8 cellular contexts compared by ENCODE assay signal in genomic region chr1:176559474-176560390, GRCh38.
DNase-seq lines count a peak whose midpoint lies in the region; ATAC-seq and TF ChIP-seq lines count a peak whose summit lies in the region.

No MANE protein-coding gene starts in this region.

- no peaks in the 10 kb centered on the region for H3K36me3 Mint-ChIP-seq in brain

- peaks cover 18% of the 10 kb centered on the region for H3K4me1 Mint-ChIP-seq in brain
- no peaks in the 10 kb centered on the region for H3K4me1 Mint-ChIP-seq in stimulated activated naive CD8-positive, alpha-beta T cell treated with anti-CD3 and anti-CD28 coated beads, Interleukin-15, amount 100 ng/mL, for 72 hours

- TF ChIP-seq CTCF in brain (conservative IDR thresholded peaks at IDR 0.05): peak; percentile 94 to 96

- peak overlapping the region in 3 of 5 experiments; percentile 41 to 51 (median 42) for H3K4me3 Mint-ChIP-seq in brain
- H3K4me3 Mint-ChIP-seq in stimulated activated naive CD8-positive, alpha-beta T cell treated with anti-CD3 and anti-CD28 coated beads, Interleukin-15, amount 100 ng/mL, for 72 hours: no peak overlapping the region

- no peaks in the 10 kb centered on the region for H3K9me3 Mint-ChIP-seq in brain
- no peaks in the 10 kb centered on the region for H3K9me3 Mint-ChIP-seq in stimulated activated naive CD8-positive, alpha-beta T cell treated with anti-CD3 and anti-CD28 coated beads, Interleukin-15, amount 100 ng/mL, for 72 hours

- H3K27ac Mint-ChIP-seq in brain: peak overlapping the region in 4 of 5 experiments; percentile 7 to 72 (median 39)
- no peak overlapping the region for H3K27ac Mint-ChIP-seq in stimulated activated naive CD8-positive, alpha-beta T cell treated with anti-CD3 and anti-CD28 coated beads, Interleukin-15, amount 100 ng/mL, for 72 hours

- H3K27me3 Mint-ChIP-seq in brain: peaks cover 4% of the 10 kb centered on the region
- peaks cover 18% of the 10 kb centered on the region for H3K27me3 Mint-ChIP-seq in stimulated activated naive CD8-positive, alpha-beta T cell treated with anti-CD3 and anti-CD28 coated beads, Interleukin-15, amount 100 ng/mL, for 72 hours

- ATAC-seq in GM19025 (IDR thresholded peaks at IDR 0.05; ENCODE audit: low read depth, unreplicated experiment): peak; percentile 59
- ATAC-seq in HG03460 (IDR thresholded peaks at IDR 0.05; ENCODE audit: unreplicated experiment): peak; percentile 73
- ATAC-seq in stimulated activated naive CD8-positive, alpha-beta T cell treated with anti-CD3 and anti-CD28 coated beads, Interleukin-15, amount 100 ng/mL, for 72 hours: peak; percentile 59

- DNase-seq in DMS114 treated with DMSO at 0.1 percent for 48 hours (lab: John Stamatoyannopoulos, UW; ENCODE audit: unreplicated experiment) (peak; percentile 51), NCI-H82 treated with DMSO at 0.1 percent for 48 hours (lab: John Stamatoyannopoulos, UW; ENCODE audit: unreplicated experiment) (peak; percentile 68), iPS-NIHi7 (ENCODE audit: extremely low spot score) (peak; percentile 86)
- DNase-seq in stimulated activated naive CD8-positive, alpha-beta T cell treated with anti-CD3 and anti-CD28 coated beads, Interleukin-15, amount 100 ng/mL, for 72 hours: peak; percentile 15 to 19
- DNase-seq in activated CD4-positive, CD25-positive, alpha-beta regulatory T cell (lab: John Stamatoyannopoulos, UW): no peak

Comparison
In these comparisons a context has a peak if more than half of its experiments do, and no peak if none do; other contexts are left out.
1. DNase-seq: peak in DMS114 treated with DMSO at 0.1 percent for 48 hours (single experiment), NCI-H82 treated with DMSO at 0.1 percent for 48 hours (single experiment), iPS-NIHi7 (single experiment) and stimulated activated naive CD8-positive, alpha-beta T cell treated with anti-CD3 and anti-CD28 coated beads, Interleukin-15, amount 100 ng/mL, for 72 hours (2 of 2); none in activated CD4-positive, CD25-positive, alpha-beta regulatory T cell (0 of 4).
2. H3K27ac Mint-ChIP-seq: peak in brain (4 of 5); none in stimulated activated naive CD8-positive, alpha-beta T cell treated with anti-CD3 and anti-CD28 coated beads, Interleukin-15, amount 100 ng/mL, for 72 hours (0 of 2).
3. H3K4me3 Mint-ChIP-seq: peak in brain (3 of 5); none in stimulated activated naive CD8-positive, alpha-beta T cell treated with anti-CD3 and anti-CD28 coated beads, Interleukin-15, amount 100 ng/mL, for 72 hours (0 of 2).
4. Peak in every context shown above with its lines, with median percentiles within 50 percentile points of each other: ATAC-seq.